In genomic region chr1:8866173-8866791, GRCh38 we compare ENCODE assay signal across 1 cellular context.
TF ChIP-seq lines count a peak whose summit lies in the region.

No MANE protein-coding gene starts in this region.

TF ChIP-seq in IMR-90, 13 proteins besides CTCF, POLR2A, EP300 and RAD21:
- TF ChIP-seq NFE2L2 (IDR thresholded peaks at IDR 0.05; ENCODE audit: low read depth, low read length) (no peak), USF2 (IDR thresholded peaks at IDR 0.05; ENCODE audit: low read depth, low read length) (no peak), MAFK (IDR thresholded peaks at IDR 0.05; ENCODE audit: low read depth, low read length) (no peak), CHD1 (IDR thresholded peaks at IDR 0.05; ENCODE audit: low read depth, low read length) (no peak), BHLHE40 (IDR thresholded peaks at IDR 0.05; ENCODE audit: low read depth, low read length) (no peak), RCOR1 (IDR thresholded peaks at IDR 0.05; ENCODE audit: insufficient replicate concordance, low read length) (no peak), CEBPB (IDR thresholded peaks at IDR 0.05; ENCODE audit: low read depth, low read length) (no peak), MAZ (IDR thresholded peaks at IDR 0.05; ENCODE audit: borderline replicate concordance, low read depth, low read length) (no peak), SMC3 (IDR thresholded peaks at IDR 0.05; ENCODE audit: low read depth, low read length) (no peak), MXI1 (IDR thresholded peaks at IDR 0.05; ENCODE audit: borderline replicate concordance, low read depth, low read length) (no peak), FOS (IDR thresholded peaks at IDR 0.05; ENCODE audit: low read depth, low read length) (no peak), RFX5 (IDR thresholded peaks at IDR 0.05; ENCODE audit: low read depth, low read length) (no peak)
- TF ChIP-seq, protein P1, sequence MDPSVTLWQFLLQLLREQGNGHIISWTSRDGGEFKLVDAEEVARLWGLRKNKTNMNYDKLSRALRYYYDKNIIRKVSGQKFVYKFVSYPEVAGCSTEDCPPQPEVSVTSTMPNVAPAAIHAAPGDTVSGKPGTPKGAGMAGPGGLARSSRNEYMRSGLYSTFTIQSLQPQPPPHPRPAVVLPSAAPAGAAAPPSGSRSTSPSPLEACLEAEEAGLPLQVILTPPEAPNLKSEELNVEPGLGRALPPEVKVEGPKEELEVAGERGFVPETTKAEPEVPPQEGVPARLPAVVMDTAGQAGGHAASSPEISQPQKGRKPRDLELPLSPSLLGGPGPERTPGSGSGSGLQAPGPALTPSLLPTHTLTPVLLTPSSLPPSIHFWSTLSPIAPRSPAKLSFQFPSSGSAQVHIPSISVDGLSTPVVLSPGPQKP (IDR thresholded peaks at IDR 0.05; ENCODE audit: borderline replicate concordance, low read depth, low read length) = no peak
